ENCODE assay signal across 23 cellular contexts in genomic region chr4:22312113-22312512, GRCh38.
"Had no signal": no experiment of that assay in that cellular context is flagged by ENCODE, and none has a peak within 500 bp of the region (broad histone marks: within the 10 kb centered on the region; RNA-seq: fewer than 3 reads in every experiment).

No MANE protein-coding gene starts in this region.

- H3K36me3 ChIP-seq: Peyer's patch, SJSA1 had no signal

- H3K4me3 ChIP-seq: Peyer's patch, SJSA1 had no signal

- DNase-seq: activated B cell treated with CpG ODN at 0.5 μM for 24 hours; activated CD4-positive, alpha-beta T cell treated with anti-CD3 and anti-CD28 coated beads for 1 hour; activated CD4-positive, alpha-beta T cell treated with anti-CD3 and anti-CD28 coated beads, Interleukin-2, amount 10 ng/mL, durations not matched to agents 24 days and 14 days; activated CD4-positive, alpha-beta T cell treated with anti-CD3 and anti-CD28 coated beads, Interleukin-2, amount 50 U/mL, for 48 hours; activated CD8-positive, alpha-beta memory T cell treated with anti-CD3 and anti-CD28 coated beads, Interleukin-2, amount 10 ng/mL, durations not matched to agents 7 days and 5 days; activated effector memory CD4-positive, alpha-beta T cell treated with Interleukin-2 at 50 U/mL for 16 hours; activated naive CD4-positive, alpha-beta T cell; activated T-cell treated with anti-CD3 and anti-CD28 coated beads, Interleukin-2, amount 50 U/mL, for 24 hours; aorta; central memory CD4-positive, alpha-beta T cell; Karpas-422; NCI-H1105 treated with DMSO at 0.1 percent for 48 hours; NCI-H1436 treated with DMSO at 0.1 percent for 48 hours; NCI-H187; NCI-H2081; NCI-H446; Peyer's patch; Right ventricle myocardium superior; T-cell; T-helper 2 cell; T1000 had no signal

- H3K4me1 ChIP-seq: Peyer's patch, SJSA1 had no signal

- ATAC-seq: activated CD8-positive, alpha-beta memory T cell treated with anti-CD3 and anti-CD28 coated beads, Interleukin-2, amount 10 ng/mL, durations not matched to agents 7 days and 5 days; T-cell had no signal

- H3K27me3 ChIP-seq: Peyer's patch, SJSA1 had no signal

- H3K9me3 ChIP-seq: Peyer's patch, SJSA1 had no signal

- H3K27ac ChIP-seq: Peyer's patch, RWPE1, SJSA1 had no signal
